Comparison of ENCODE assay signal across 19 cellular contexts in the genomic region with DNA sequence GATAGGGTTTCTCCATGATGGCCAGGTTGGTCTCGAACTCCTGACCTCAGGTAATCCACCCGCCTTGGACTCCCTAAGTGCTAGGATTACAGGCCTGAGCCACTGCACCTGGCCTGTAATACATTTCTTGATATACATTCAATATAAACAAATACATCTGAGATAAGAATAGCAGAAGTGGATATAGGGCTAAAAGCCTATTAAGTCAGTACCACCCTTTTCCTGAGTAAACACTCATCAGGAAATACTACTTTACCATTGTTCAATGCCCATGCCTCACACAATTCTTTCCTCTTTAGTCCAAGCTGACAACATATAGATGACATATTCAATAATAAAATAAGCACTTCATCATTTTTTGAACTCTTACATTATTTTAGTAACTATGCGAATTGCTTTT.
"Had no signal": no experiment of that assay in that cellular context is flagged by ENCODE, and none has a peak within 500 bp of the region (broad histone marks: within the 10 kb centered on the region; RNA-seq: fewer than 3 reads in every experiment).

No MANE protein-coding gene starts in this region.

- H3K27ac ChIP-seq: lower lobe of right lung, neutrophil, parathyroid adenoma, right lobe of liver, upper lobe of left lung, WERI-Rb-1 had no signal

- ATAC-seq: lower lobe of right lung; natural killer cell treated with Interleukin-12 subunit alpha and Interleukin-12 subunit beta and Interleukin-15 and Interleukin-18, amount 100 ng/mL, for 72 hours; right lobe of liver had no signal

- H3K4me2 ChIP-seq: smooth muscle cell had no signal

- H2AFZ ChIP-seq: parathyroid adenoma had no signal

- H3K4me3 Mint-ChIP-seq: activated naive CD8-positive, alpha-beta T cell treated with anti-CD3 and anti-CD28 coated beads for 36 hours; natural killer cell treated with Interleukin-12 subunit alpha and Interleukin-12 subunit beta and Interleukin-15 and Interleukin-18, amount 100 ng/mL, for 72 hours; T-helper 1 cell treated with Interleukin-12 subunit alpha and Interleukin-12 subunit beta and Interleukin-4 antibody, amounts not matched to agents 30 μg/mL and 1 μg/mL, for 36 hours had no signal

- H3K36me3 ChIP-seq: lower lobe of right lung, neutrophil, right lobe of liver, upper lobe of left lung, WERI-Rb-1 had no signal

- H3K27ac Mint-ChIP-seq: activated naive CD8-positive, alpha-beta T cell treated with anti-CD3 and anti-CD28 coated beads for 36 hours; natural killer cell treated with Interleukin-12 subunit alpha and Interleukin-12 subunit beta and Interleukin-15 and Interleukin-18, amount 100 ng/mL, for 72 hours; T-helper 1 cell treated with Interleukin-12 subunit alpha and Interleukin-12 subunit beta and Interleukin-4 antibody, amounts not matched to agents 30 μg/mL and 1 μg/mL, for 36 hours had no signal

- H3K9me3 Mint-ChIP-seq: activated naive CD8-positive, alpha-beta T cell treated with anti-CD3 and anti-CD28 coated beads for 36 hours; natural killer cell treated with Interleukin-12 subunit alpha and Interleukin-12 subunit beta and Interleukin-15 and Interleukin-18, amount 100 ng/mL, for 72 hours; T-helper 1 cell treated with Interleukin-12 subunit alpha and Interleukin-12 subunit beta and Interleukin-4 antibody, amounts not matched to agents 30 μg/mL and 1 μg/mL, for 36 hours had no signal

- H3K4me1 ChIP-seq: lower lobe of right lung had no signal

- H3K27me3 Mint-ChIP-seq: activated naive CD8-positive, alpha-beta T cell treated with anti-CD3 and anti-CD28 coated beads for 36 hours; natural killer cell treated with Interleukin-12 subunit alpha and Interleukin-12 subunit beta and Interleukin-15 and Interleukin-18, amount 100 ng/mL, for 72 hours had no signal

- H3K9ac ChIP-seq: parathyroid adenoma had no signal

- H3K9me3 ChIP-seq: lower lobe of right lung, neutrophil, right lobe of liver, stomach, upper lobe of left lung had no signal

- DNase-seq: activated CD4-positive, alpha-beta T cell treated with anti-CD3 and anti-CD28 coated beads for 1 hour; activated CD4-positive, alpha-beta T cell treated with anti-CD3 and anti-CD28 coated beads, Interleukin-2, amount 50 U/mL, for 4 hours; activated naive CD8-positive, alpha-beta T cell treated with anti-CD3 and anti-CD28 coated beads for 36 hours; amniotic stem cell; erythroblast; foreskin melanocyte; hypothalamus; islet precursor cell; lower lobe of right lung; right lobe of liver; stimulated activated CD4-positive, alpha-beta T cell treated with anti-CD3 and anti-CD28 coated beads, Interleukin-4, amount 100 ng/mL, for 1 hour; stomach; upper lobe of left lung; WERI-Rb-1 had no signal

- H3K27me3 ChIP-seq: neutrophil, right lobe of liver, stomach, upper lobe of left lung had no signal

- H3K4me3 ChIP-seq: lower lobe of right lung, right lobe of liver, smooth muscle cell, stomach, upper lobe of left lung had no signal
